In the genomic region with DNA sequence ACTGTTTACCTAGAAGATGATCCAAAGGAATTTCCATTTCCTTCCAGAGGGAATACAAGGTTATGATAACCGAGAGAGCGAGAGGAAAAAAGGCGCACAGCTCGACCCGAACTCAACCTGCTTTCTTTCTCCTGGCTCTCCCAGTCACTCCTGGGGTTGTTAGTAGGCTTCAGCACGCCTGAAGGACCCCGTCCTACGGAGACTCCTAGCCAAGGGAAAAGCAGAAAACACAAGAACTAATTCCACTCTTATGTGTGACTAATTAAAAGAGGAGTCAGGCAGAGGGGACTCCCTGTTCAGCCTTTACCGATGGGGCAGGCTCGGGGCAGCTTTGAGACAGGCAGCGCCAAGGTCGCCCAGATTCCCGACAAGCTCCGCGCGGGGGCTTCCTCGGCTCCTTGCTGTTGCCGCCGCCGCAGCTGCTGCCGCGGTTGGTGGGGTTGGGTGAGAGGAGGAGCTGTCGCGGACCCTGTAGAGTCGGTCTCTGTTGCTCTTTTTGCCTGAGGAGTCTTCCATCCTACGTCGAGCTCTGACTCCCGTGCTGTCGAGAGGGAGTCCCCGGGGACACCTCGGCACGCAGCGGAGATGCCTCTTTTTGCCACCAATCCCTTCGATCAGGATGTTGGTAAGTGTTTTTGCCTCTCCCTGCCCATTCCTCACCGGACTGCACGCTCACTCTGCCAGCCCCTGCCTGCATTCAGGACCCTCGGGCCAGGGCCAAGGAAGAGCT, we compare ENCODE assay signal across 8 cellular contexts. TPM values are rescaled to one million over a fixed set of nuclear protein-coding genes. Genes with fewer than 3 reads are reported as not detected.
A peak's percentile ranks its signal among the peaks of the same experiment; 100 is the strongest.
DNase-seq lines count a peak whose midpoint lies in the region; ATAC-seq, FAIRE-seq and TF ChIP-seq lines count a peak whose summit lies in the region.

STAM (plus strand) TSS at position 397 of the 730 bp plus-strand sequence; CDS start at position 586, 189 bp downstream.

- H3K27me3 Mint-ChIP-seq in activated naive CD8-positive, alpha-beta T cell treated with anti-CD3 and anti-CD28 coated beads, Interleukin-2, amount 50 U/mL, for 24 hours: peaks cover 2% of the 10 kb centered on the region

- H2BK120ac ChIP-seq in trophoblast cell (ENCODE audit: insufficient read depth, low read length, poor library complexity): peak within 1 kb of the TSS; percentile 94

- H3K4me3 ChIP-seq in cardiac muscle cell (peak within 1 kb of the TSS; percentile 74), trophoblast cell (ENCODE audit: low read depth, low read length) (peak within 1 kb of the TSS; percentile 93), tibial nerve (peak within 1 kb of the TSS; percentile 78 to 83 (median 80))

- peak within 1 kb of the TSS; percentile 96 for H3K4me2 ChIP-seq in trophoblast cell (ENCODE audit: low read length)

- peaks cover 5% of the 10 kb centered on the region for H3K9me3 Mint-ChIP-seq in activated naive CD8-positive, alpha-beta T cell treated with anti-CD3 and anti-CD28 coated beads, Interleukin-2, amount 50 U/mL, for 24 hours

- H2BK5ac ChIP-seq in trophoblast cell (ENCODE audit: low read depth, low read length, poor library complexity): peak within 1 kb of the TSS; percentile 97

- peaks cover 59% of the 10 kb centered on the region for H3K4me1 Mint-ChIP-seq in activated naive CD8-positive, alpha-beta T cell treated with anti-CD3 and anti-CD28 coated beads, Interleukin-2, amount 50 U/mL, for 24 hours

- peak within 1 kb of the TSS; percentile 96 for H4K91ac ChIP-seq in trophoblast cell (ENCODE audit: low read depth, low read length)

- H3K79me2 ChIP-seq in trophoblast cell (ENCODE audit: control insufficient read depth, insufficient read depth, low read length, poor library complexity): peaks cover 9% of the 10 kb centered on the region

- no peak within 1 kb of the TSS for H3K23ac ChIP-seq in trophoblast cell (ENCODE audit: low read length)

- TF ChIP-seq CTCF in cardiac muscle cell (IDR thresholded peaks at IDR 0.05; ENCODE audit: low read depth, low read length): no peak
- TF ChIP-seq CTCF in tibial nerve (IDR thresholded peaks at IDR 0.05): peak in 1 of 5 experiments; percentile 41

- H3K27me3 ChIP-seq in cardiac muscle cell (no peaks in the 10 kb centered on the region), trophoblast cell (ENCODE audit: insufficient read depth, low read length) (no peaks in the 10 kb centered on the region), tibial nerve (no peaks in the 10 kb centered on the region)

- H3K4ac ChIP-seq in trophoblast cell (ENCODE audit: low read depth, low read length): peak within 1 kb of the TSS; percentile 90

- H3K79me1 ChIP-seq in trophoblast cell (ENCODE audit: low read length): peaks cover 13% of the 10 kb centered on the region

- H3K27ac Mint-ChIP-seq in activated naive CD8-positive, alpha-beta T cell treated with anti-CD3 and anti-CD28 coated beads, Interleukin-2, amount 50 U/mL, for 24 hours: peak within 1 kb of the TSS; percentile 100

- H3K36me3 Mint-ChIP-seq in activated naive CD8-positive, alpha-beta T cell treated with anti-CD3 and anti-CD28 coated beads, Interleukin-2, amount 50 U/mL, for 24 hours (ENCODE audit: low read depth): peaks cover 27% of the 10 kb centered on the region

- H2BK12ac ChIP-seq in trophoblast cell (ENCODE audit: low read length): peak within 1 kb of the TSS; percentile 76

- peak within 1 kb of the TSS; percentile 99 for H3K4me3 Mint-ChIP-seq in activated naive CD8-positive, alpha-beta T cell treated with anti-CD3 and anti-CD28 coated beads, Interleukin-2, amount 50 U/mL, for 24 hours

- peak within 1 kb of the TSS; percentile 86 for H4K12ac ChIP-seq in trophoblast cell (ENCODE audit: low read depth, low read length)

- FAIRE-seq in GM12892 (lab: Jason Lieb, UNC): peak; percentile 92

- peak within 1 kb of the TSS; percentile 88 for H2AFZ ChIP-seq in trophoblast cell (ENCODE audit: insufficient read depth, low read length, poor library complexity)

- ATAC-seq in HG02840 (IDR thresholded peaks at IDR 0.05; ENCODE audit: low FRiP score, unreplicated experiment): peak; percentile 87
- ATAC-seq in activated naive CD8-positive, alpha-beta T cell treated with anti-CD3 and anti-CD28 coated beads, Interleukin-2, amount 50 U/mL, for 24 hours: peak; percentile 76

- TF ChIP-seq EP300 in tibial nerve (IDR thresholded peaks at IDR 0.05): peak in 1 of 2 donors; percentile 92

- H3K27ac ChIP-seq in cardiac muscle cell (peak within 1 kb of the TSS; percentile 100), trophoblast cell (ENCODE audit: low read depth, low read length) (peak within 1 kb of the TSS; percentile 92), tibial nerve (peak within 1 kb of the TSS; percentile 92 to 98 (median 96))

- H3K36me3 ChIP-seq in cardiac muscle cell: no peaks in the 10 kb centered on the region
- no peaks in the 10 kb centered on the region for H3K36me3 ChIP-seq in trophoblast cell (ENCODE audit: control insufficient read depth in 1 of 2, insufficient read depth in 2 of 2, low read length in 2 of 2)
- H3K36me3 ChIP-seq in tibial nerve: peaks cover 0 to 12% (median 0%) of the 10 kb centered on the region in 3 donors

- H3K9ac ChIP-seq in trophoblast cell (ENCODE audit: low read length): peak within 1 kb of the TSS; percentile 93

- H3K4me1 ChIP-seq in cardiac muscle cell (ENCODE audit: low read depth) (peaks cover 8% of the 10 kb centered on the region), trophoblast cell (ENCODE audit: control insufficient read depth in 1 of 2, insufficient read depth in 2 of 2, low read length in 2 of 2) (peaks cover 0 to 2% of the 10 kb centered on the region in 2 experiments), tibial nerve (peaks cover 0 to 52% (median 25%) of the 10 kb centered on the region in 4 donors)

- H3K18ac ChIP-seq in trophoblast cell (ENCODE audit: low read length): peak within 1 kb of the TSS; percentile 91

- no peaks in the 10 kb centered on the region for H3K9me3 ChIP-seq in cardiac muscle cell (ENCODE audit: low read depth)
- no peaks in the 10 kb centered on the region for H3K9me3 ChIP-seq in trophoblast cell (ENCODE audit: insufficient read depth, low read depth, low read length)
- H3K9me3 ChIP-seq in tibial nerve: peaks cover 0 to 5% (median 0%) of the 10 kb centered on the region in 4 donors

- DNase-seq in GM12892 (ENCODE audit: insufficient read length): peak; percentile 68
- peak; percentile 94 for DNase-seq in NCI-H1436 (lab: John Stamatoyannopoulos, UW)
- peak; percentile 86 for DNase-seq in SW480 (ENCODE audit: low spot score)
- peak; percentile 91 for DNase-seq in activated naive CD8-positive, alpha-beta T cell treated with anti-CD3 and anti-CD28 coated beads, Interleukin-2, amount 50 U/mL, for 24 hours
- DNase-seq in cardiac muscle cell (ENCODE audit: low read depth in 1 of 2, low spot score in 1 of 2): peak; percentile 95 to 96
- DNase-seq in trophoblast cell: peak; percentile 91 to 92
- DNase-seq in tibial nerve (ENCODE audit: low spot score in 2 of 2): peak; percentile 73 to 85

- peak within 1 kb of the TSS; percentile 96 for H3K14ac ChIP-seq in trophoblast cell (ENCODE audit: low read length)

- H4K8ac ChIP-seq in trophoblast cell (ENCODE audit: low read depth, low read length): peak within 1 kb of the TSS; percentile 92

- no CpG with 5 or more reads among the region's 37 CpGs for WGBS in trophoblast cell (ENCODE audit: extremely low coverage, insufficient coverage, insufficient read length)
- WGBS in tibial nerve, 2 donors: 0 to 1% methylated on average over 19 to 37 of the region's 37 CpGs

- peak within 1 kb of the TSS; percentile 76 for H2AK5ac ChIP-seq in trophoblast cell (ENCODE audit: low read length)

- TF ChIP-seq POLR2A in GM12892 (IDR thresholded peaks at IDR 0.05; ENCODE audit: low read depth, low read length) (peak; percentile 85), tibial nerve (IDR thresholded peaks at IDR 0.05) (peak in 1 of 2 donors; percentile 60)

RNA-seq across cellular contexts. Expression of gene STAM, which starts in this region (rescaled TPM):
- polyA plus RNA-seq in GM12892 (2012; ENCODE audit: missing spikeins): 10.5 TPM
- total RNA-seq in cardiac muscle cell: 22.7 and 24.1 TPM in 2 replicates
- 27.6 and 28.0 TPM in 2 replicates for polyA plus RNA-seq in cardiac muscle cell
- 27.8 and 28.9 TPM in 2 replicates for polyA plus RNA-seq in trophoblast cell (2013)
- 10 to 100 TPM; 17.3 to 28.2 (median 25.1) TPM for total RNA-seq in tibial nerve

Comparison
In these comparisons a context has a peak if more than half of its experiments do, and no peak if none do; other contexts are left out.
1. Peak in every context shown above with its lines: DNase-seq, ATAC-seq, H3K4me3 ChIP-seq and H3K27ac ChIP-seq.